Comparison of ENCODE assay signal across 13 cellular contexts in genomic region chr2:166627893-166628292, GRCh38.
DNase-seq lines count a peak whose midpoint lies in the region; ATAC-seq, FAIRE-seq and TF ChIP-seq lines count a peak whose summit lies in the region.
"Had no signal": no experiment of that assay in that cellular context is flagged by ENCODE, and none has a peak within 500 bp of the region (broad histone marks: within the 10 kb centered on the region; RNA-seq: fewer than 3 reads in every experiment).

No MANE protein-coding gene starts in this region.

- no peak overlapping the region for H3K23ac ChIP-seq in H1 (ENCODE audit: insufficient read length)

- no peak overlapping the region for H2AK5ac ChIP-seq in H1 (ENCODE audit: low read depth, low read length)

- DNase-seq in ELF-1 (ENCODE audit: low read depth, low spot score) (peak; percentile 50), MV-4-11 (lab: John Stamatoyannopoulos, UW) (peak; percentile 97), H1 (ENCODE audit: low read depth in 1 of 2, low spot score in 2 of 2) (no peak), activated gamma-delta T cell treated with Interleukin-2 at 50 U/mL for 16 hours (no peak), NOMO-1 (lab: John Stamatoyannopoulos, UW; ENCODE audit: unreplicated experiment in 2 of 2) (no peak), ureter (ENCODE audit: low spot score) (no peak), T1000 (lab: John Stamatoyannopoulos, UW) (no peak)
- DNase-seq: KBM-7; naive thymus-derived CD4-positive, alpha-beta T cell; NCI-H1436 treated with DMSO at 0.1 percent for 48 hours; stimulated activated CD4-positive, alpha-beta T cell treated with anti-CD3 and anti-CD28 coated beads, Interleukin-4, amount 100 ng/mL, for 1 hour had no signal

- no peak overlapping the region for H3K56ac ChIP-seq in H1 (replicated peaks; ENCODE audit: insufficient read length, low read depth, low read length)

- H2BK20ac ChIP-seq in H1 (ENCODE audit: low read length), result no peak overlapping the region

- H4K5ac ChIP-seq in H1 (ENCODE audit: insufficient read length, low read depth, low read length), result no peak overlapping the region

- no peak overlapping the region for H3K14ac ChIP-seq in H1 (ENCODE audit: insufficient read length)

- no peak overlapping the region; the same call in 1 of the 2 replicates for H2BK12ac ChIP-seq in H1 (ENCODE audit: low read depth, low read length)

- no peaks in the 10 kb centered on the region for H3K23me2 ChIP-seq in H1 (ENCODE audit: low read depth, low read length)

- no peak overlapping the region for H2BK5ac ChIP-seq in H1 (ENCODE audit: low read depth, low read length)

- H3K27ac ChIP-seq in H1 (ENCODE audit: low read depth, low read length), result no peak overlapping the region

- 90% methylated on average over 2 of the region's 2 CpGs; no CpG with 5 or more reads in 1 of the 2 experiments for WGBS in H1 (ENCODE audit: extremely low coverage in 1 of 2, insufficient coverage in 1 of 2, insufficient read length in 1 of 2, insufficient replicate concordance in 2 of 2, low coverage in 1 of 2, low lambda C conversion rate in 2 of 2, missing lambda C conversion rate in 1 of 2), 2 experiments

- H3K4me3 ChIP-seq in H1 (ENCODE audit: extremely low read depth in 1 of 4, insufficient read depth in 2 of 4, low read depth in 3 of 4, low read length in 4 of 4), result no peak overlapping the region

- peaks cover 0 to 6% (median 1%) of the 10 kb centered on the region in 4 experiments; a peak in 1 of 7 replicates for H3K4me1 ChIP-seq in H1 (replicated peaks in 1 of 4; ENCODE audit: control insufficient read depth in 3 of 4, insufficient read depth in 4 of 4, low read length in 3 of 4)

- no peaks in the 10 kb centered on the region for H3K79me2 ChIP-seq in H1 (ENCODE audit: control insufficient read depth in 1 of 2, insufficient read depth in 2 of 2, low read length in 2 of 2)

- H4K8ac ChIP-seq in H1 (ENCODE audit: extremely low read depth, insufficient read depth, low read length), result no peak overlapping the region

- no peaks in the 10 kb centered on the region for H3K79me1 ChIP-seq in H1 (ENCODE audit: low read depth, low read length)

- peak; percentile 17 to 40; a peak in 3 of 4 replicates for TF ChIP-seq RAD21 in H1 (IDR thresholded peaks at IDR 0.05 in 1 of 2, conservative IDR thresholded peaks at IDR 0.05 in 1 of 2; ENCODE audit: low read depth in 2 of 2, low read length in 2 of 2)

- POLR2A ChIA-PET in H1 (lab: Charles Lee; ENCODE audit: partially characterized antibody), result interaction anchor here (1.4 kb wide), 1 partner anchor 17 kb away, joined by 4 read pairs; no protein-coding TSS in a partner anchor

- no peak overlapping the region for H2BK120ac ChIP-seq in H1 (replicated peaks; ENCODE audit: low read depth, low read length)

- no peaks in the 10 kb centered on the region for H3K27me3 ChIP-seq in H1 (replicated peaks in 1 of 4; ENCODE audit: control insufficient read depth in 3 of 4, extremely low read depth in 1 of 4, insufficient read depth in 3 of 4, low read length in 3 of 4)

- no peaks in the 10 kb centered on the region for H4K20me1 ChIP-seq in H1 (replicated peaks in 1 of 2; ENCODE audit: control insufficient read depth in 1 of 2, insufficient read depth in 2 of 2, low read length in 2 of 2)

- FAIRE-seq in H1 (lab: Jason Lieb, UNC), result no peak
- FAIRE-seq: astrocyte had no signal

- H3K36me3 ChIP-seq in H1 (ENCODE audit: control insufficient read depth in 2 of 4, insufficient read depth in 4 of 4, low read length in 3 of 4), result no peaks in the 10 kb centered on the region

- ATAC-seq in GM21447 (IDR thresholded peaks at IDR 0.05; ENCODE audit: unreplicated experiment), result peak; percentile 55
- ATAC-seq: naive thymus-derived CD4-positive, alpha-beta T cell had no signal

- no peak overlapping the region for H3K4me2 ChIP-seq in H1 (ENCODE audit: insufficient read depth in 1 of 2, low read depth in 2 of 2, low read length in 2 of 2)

- H2BK15ac ChIP-seq in H1 (ENCODE audit: low read length), result no peak overlapping the region

- no peak for TF ChIP-seq EP300 in H1 (IDR thresholded peaks at IDR 0.05; ENCODE audit: borderline replicate concordance in 1 of 2, low read depth in 2 of 2, low read length in 2 of 2)

- H3K18ac ChIP-seq in H1 (ENCODE audit: extremely low read depth, low read length), result no peak overlapping the region; the same call in 1 of the 2 replicates

- no peak for TF ChIP-seq CTCF in H1 (IDR thresholded peaks at IDR 0.05; ENCODE audit: control extremely low read depth in 1 of 3, insufficient read depth in 1 of 3, low read depth in 1 of 3, low read length in 3 of 3)

- no peak overlapping the region for H3K9ac ChIP-seq in H1 (replicated peaks in 1 of 4; ENCODE audit: extremely low read depth in 1 of 4, low read depth in 3 of 4, low read length in 3 of 4)

- H4K91ac ChIP-seq in H1 (replicated peaks; ENCODE audit: insufficient read length, low read length), result no peak overlapping the region

- H2AFZ ChIP-seq in H1 (ENCODE audit: low read length), result 0 out of 2 replicates have a peak overlapping the region, but pooled peaks have one; percentile 60

- H3K9me3 ChIP-seq in H1 (ENCODE audit: insufficient read depth in 2 of 2, low read depth in 1 of 2, low read length in 1 of 2), result no peaks in the 10 kb centered on the region

- no peak for TF ChIP-seq POLR2A in H1 (IDR thresholded peaks at IDR 0.05; ENCODE audit: control extremely low read depth in 1 of 2, low read depth in 2 of 2, low read length in 2 of 2)

- no peak overlapping the region for H3K4ac ChIP-seq in H1 (replicated peaks; ENCODE audit: insufficient read length, low read depth, low read length)

- CTCF ChIA-PET in H1 (lab: Charles Lee; ENCODE audit: partially characterized antibody), result interaction anchor here (1.0 to 7.1 kb wide), 6 partner anchors 8 to 96 kb away, joined by 3 to 47 read pairs (median 6); no protein-coding TSS in a partner anchor

TF ChIP-seq in H1, 55 proteins besides CTCF, POLR2A, EP300 and RAD21:
- TF ChIP-seq RNF2 (IDR thresholded peaks at IDR 0.05; ENCODE audit: borderline replicate concordance, low read depth, low read length, missing control alignments, poor library complexity, severe bottlenecking) (no peak), HDAC6 (IDR thresholded peaks at IDR 0.05; ENCODE audit: low read depth, low read length) (no peak), EZH2 (IDR thresholded peaks at IDR 0.05; ENCODE audit: low read depth, low read length, severe bottlenecking) (no peak)

Comparison
In these comparisons a context has a peak if more than half of its experiments do, and no peak if none do; other contexts are left out.
1. DNase-seq: peak in ELF-1 (single experiment) and MV-4-11 (single experiment); none in H1 (0 of 2), activated gamma-delta T cell treated with Interleukin-2 at 50 U/mL for 16 hours (single experiment), NOMO-1 (0 of 2), ureter (single experiment) and T1000 (single experiment).